Comparison of ENCODE assay signal across 32 cellular contexts in the genomic region with DNA sequence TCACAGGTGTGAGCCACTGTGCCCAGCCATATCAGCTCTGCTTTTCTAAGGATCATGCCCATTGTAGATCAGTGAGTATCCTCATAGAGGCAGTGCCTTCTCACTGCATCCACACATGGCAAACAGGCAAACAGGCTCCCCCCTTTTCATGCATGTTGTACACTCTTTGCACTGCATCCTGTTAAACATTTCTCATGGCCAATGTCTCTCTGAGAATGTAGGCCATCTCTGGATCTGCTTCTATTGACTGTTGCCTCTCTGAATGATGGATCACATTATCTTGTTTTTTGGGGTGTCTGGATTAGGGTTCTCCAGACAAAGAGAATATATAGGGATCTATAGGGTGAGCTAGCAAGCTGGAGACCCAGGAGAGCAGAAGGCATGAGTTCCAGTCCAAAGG.
"Had no signal": no experiment of that assay in that cellular context is flagged by ENCODE, and none has a peak within 500 bp of the region (broad histone marks: within the 10 kb centered on the region; RNA-seq: fewer than 3 reads in every experiment).

No MANE protein-coding gene starts in this region.

- H3K4me1 Mint-ChIP-seq: activated CD4-positive, alpha-beta T cell treated with anti-CD3 and anti-CD28 coated beads for 36 hours; activated CD4-positive, alpha-beta T cell treated with anti-CD3 and anti-CD28 coated beads, Interleukin-2, amount 10 ng/mL, durations not matched to agents 24 days and 14 days; activated naive CD4-positive, alpha-beta T cell treated with anti-CD3 and anti-CD28 coated beads, Interleukin-2, amount 10 ng/mL, durations not matched to agents 7 days and 5 days; activated naive CD8-positive, alpha-beta T cell treated with anti-CD3 and anti-CD28 coated beads, Interleukin-2, amount 10 ng/mL, durations not matched to agents 7 days and 5 days had no signal

- H3K36me3 Mint-ChIP-seq: activated naive CD4-positive, alpha-beta T cell treated with anti-CD3 and anti-CD28 coated beads, Interleukin-2, amount 10 ng/mL, durations not matched to agents 7 days and 5 days had no signal

- H3K27ac ChIP-seq: brain microvascular endothelial cell, epithelial cell of prostate, esophagus squamous epithelium, gastroesophageal sphincter had no signal

- DNase-seq: activated CD4-positive, alpha-beta memory T cell treated with anti-CD3 and anti-CD28 coated beads for 36 hours; activated CD4-positive, alpha-beta T cell treated with anti-CD3 and anti-CD28 coated beads for 36 hours; activated CD4-positive, alpha-beta T cell treated with anti-CD3 and anti-CD28 coated beads, Interleukin-2, amount 10 ng/mL, durations not matched to agents 24 days and 14 days; activated CD4-positive, CD25-positive, alpha-beta regulatory T cell; activated CD4-positive, CD25-positive, alpha-beta regulatory T cell treated with anti-CD3 and anti-CD28 coated beads, Interleukin-2, amount 50 U/mL, for 72 hours; activated CD8-positive, alpha-beta memory T cell treated with anti-CD3 and anti-CD28 coated beads, Interleukin-2, amount 10 ng/mL, durations not matched to agents 7 days and 5 days; activated CD8-positive, alpha-beta memory T cell treated with anti-CD3 and anti-CD28 coated beads, Interleukin-2, amount 50 U/mL, for 4 hours; activated CD8-positive, alpha-beta T cell treated with anti-CD3 and anti-CD28 coated beads, Interleukin-2, amount 10 ng/mL, durations not matched to agents 7 days and 5 days; activated gamma-delta T cell; activated naive CD4-positive, alpha-beta T cell; activated naive CD4-positive, alpha-beta T cell treated with anti-CD3 and anti-CD28 coated beads, Interleukin-2, amount 10 ng/mL, durations not matched to agents 7 days and 5 days; activated naive CD8-positive, alpha-beta T cell treated with anti-CD3 and anti-CD28 coated beads, Interleukin-2, amount 10 ng/mL, durations not matched to agents 7 days and 5 days; activated T-cell treated with anti-CD3 and anti-CD28 coated beads for 4 hours; activated T-cell treated with anti-CD3 and anti-CD28 coated beads, Interleukin-2, amount 50 U/mL, for 24 hours; activated T-cell treated with anti-CD3 and anti-CD28 coated beads, Interleukin-2, amount 50 U/mL, for 72 hours; anterior cingulate cortex; brain microvascular endothelial cell; caudate nucleus; cortex of kidney; dermis blood vessel endothelial cell; effector CD4-positive, alpha-beta T cell; effector memory CD8-positive, alpha-beta T cell; esophagus squamous epithelium; foreskin melanocyte; head of caudate nucleus; T-helper 2 cell had no signal

- H3K4me3 Mint-ChIP-seq: activated CD4-positive, alpha-beta memory T cell treated with anti-CD3 and anti-CD28 coated beads for 36 hours; activated CD4-positive, alpha-beta T cell treated with anti-CD3 and anti-CD28 coated beads for 36 hours; activated CD4-positive, alpha-beta T cell treated with anti-CD3 and anti-CD28 coated beads, Interleukin-2, amount 10 ng/mL, durations not matched to agents 24 days and 14 days; activated CD8-positive, alpha-beta memory T cell treated with anti-CD3 and anti-CD28 coated beads, Interleukin-2, amount 10 ng/mL, durations not matched to agents 7 days and 5 days; activated CD8-positive, alpha-beta T cell treated with anti-CD3 and anti-CD28 coated beads, Interleukin-2, amount 10 ng/mL, durations not matched to agents 7 days and 5 days; activated naive CD4-positive, alpha-beta T cell treated with anti-CD3 and anti-CD28 coated beads, Interleukin-2, amount 10 ng/mL, durations not matched to agents 7 days and 5 days; activated naive CD8-positive, alpha-beta T cell treated with anti-CD3 and anti-CD28 coated beads, Interleukin-2, amount 10 ng/mL, durations not matched to agents 7 days and 5 days; activated T-cell treated with anti-CD3 and anti-CD28 coated beads, Interleukin-2, amount 50 U/mL, for 24 hours; activated T-cell treated with anti-CD3 and anti-CD28 coated beads, Interleukin-2, amount 50 U/mL, for 72 hours; effector memory CD8-positive, alpha-beta T cell had no signal

- H3K27me3 ChIP-seq: brain microvascular endothelial cell, esophagus squamous epithelium, gastroesophageal sphincter had no signal

- ATAC-seq: activated CD4-positive, alpha-beta T cell treated with anti-CD3 and anti-CD28 coated beads for 36 hours; activated CD8-positive, alpha-beta memory T cell treated with anti-CD3 and anti-CD28 coated beads, Interleukin-2, amount 10 ng/mL, durations not matched to agents 7 days and 5 days; activated CD8-positive, alpha-beta T cell treated with anti-CD3 and anti-CD28 coated beads, Interleukin-2, amount 10 ng/mL, durations not matched to agents 7 days and 5 days; activated naive CD4-positive, alpha-beta T cell treated with anti-CD3 and anti-CD28 coated beads, Interleukin-2, amount 50 U/mL, for 72 hours; activated T-cell treated with anti-CD3 and anti-CD28 coated beads, Interleukin-2, amount 50 U/mL, for 72 hours; effector memory CD8-positive, alpha-beta T cell; gastroesophageal sphincter had no signal

- H3K4me3 ChIP-seq: esophagus squamous epithelium, gastroesophageal sphincter had no signal

- H3K27ac Mint-ChIP-seq: activated CD4-positive, alpha-beta memory T cell treated with anti-CD3 and anti-CD28 coated beads for 36 hours; activated CD4-positive, alpha-beta T cell treated with anti-CD3 and anti-CD28 coated beads for 36 hours; activated CD4-positive, alpha-beta T cell treated with anti-CD3 and anti-CD28 coated beads, Interleukin-2, amount 10 ng/mL, durations not matched to agents 24 days and 14 days; activated CD8-positive, alpha-beta memory T cell treated with anti-CD3 and anti-CD28 coated beads, Interleukin-2, amount 10 ng/mL, durations not matched to agents 7 days and 5 days; activated CD8-positive, alpha-beta T cell treated with anti-CD3 and anti-CD28 coated beads, Interleukin-2, amount 10 ng/mL, durations not matched to agents 7 days and 5 days; activated naive CD4-positive, alpha-beta T cell treated with anti-CD3 and anti-CD28 coated beads, Interleukin-2, amount 10 ng/mL, durations not matched to agents 7 days and 5 days; activated naive CD4-positive, alpha-beta T cell treated with anti-CD3 and anti-CD28 coated beads, Interleukin-2, amount 50 U/mL, for 72 hours; activated naive CD8-positive, alpha-beta T cell treated with anti-CD3 and anti-CD28 coated beads, Interleukin-2, amount 10 ng/mL, durations not matched to agents 7 days and 5 days; activated T-cell treated with anti-CD3 and anti-CD28 coated beads, Interleukin-2, amount 50 U/mL, for 24 hours; activated T-cell treated with anti-CD3 and anti-CD28 coated beads, Interleukin-2, amount 50 U/mL, for 72 hours; effector memory CD8-positive, alpha-beta T cell had no signal

- H3K27me3 Mint-ChIP-seq: activated CD4-positive, alpha-beta memory T cell treated with anti-CD3 and anti-CD28 coated beads for 36 hours; activated CD4-positive, alpha-beta T cell treated with anti-CD3 and anti-CD28 coated beads for 36 hours; activated CD8-positive, alpha-beta memory T cell treated with anti-CD3 and anti-CD28 coated beads, Interleukin-2, amount 10 ng/mL, durations not matched to agents 7 days and 5 days; activated T-cell treated with anti-CD3 and anti-CD28 coated beads, Interleukin-2, amount 50 U/mL, for 24 hours; effector memory CD8-positive, alpha-beta T cell had no signal

- H3K36me3 ChIP-seq: brain microvascular endothelial cell, esophagus squamous epithelium, gastroesophageal sphincter had no signal

- H3K4me1 ChIP-seq: esophagus squamous epithelium, gastroesophageal sphincter had no signal

- FAIRE-seq: astrocyte, colon, endothelial cell of umbilical vein had no signal
